Comparison of ENCODE assay signal across 8 cellular contexts in the genomic region with DNA sequence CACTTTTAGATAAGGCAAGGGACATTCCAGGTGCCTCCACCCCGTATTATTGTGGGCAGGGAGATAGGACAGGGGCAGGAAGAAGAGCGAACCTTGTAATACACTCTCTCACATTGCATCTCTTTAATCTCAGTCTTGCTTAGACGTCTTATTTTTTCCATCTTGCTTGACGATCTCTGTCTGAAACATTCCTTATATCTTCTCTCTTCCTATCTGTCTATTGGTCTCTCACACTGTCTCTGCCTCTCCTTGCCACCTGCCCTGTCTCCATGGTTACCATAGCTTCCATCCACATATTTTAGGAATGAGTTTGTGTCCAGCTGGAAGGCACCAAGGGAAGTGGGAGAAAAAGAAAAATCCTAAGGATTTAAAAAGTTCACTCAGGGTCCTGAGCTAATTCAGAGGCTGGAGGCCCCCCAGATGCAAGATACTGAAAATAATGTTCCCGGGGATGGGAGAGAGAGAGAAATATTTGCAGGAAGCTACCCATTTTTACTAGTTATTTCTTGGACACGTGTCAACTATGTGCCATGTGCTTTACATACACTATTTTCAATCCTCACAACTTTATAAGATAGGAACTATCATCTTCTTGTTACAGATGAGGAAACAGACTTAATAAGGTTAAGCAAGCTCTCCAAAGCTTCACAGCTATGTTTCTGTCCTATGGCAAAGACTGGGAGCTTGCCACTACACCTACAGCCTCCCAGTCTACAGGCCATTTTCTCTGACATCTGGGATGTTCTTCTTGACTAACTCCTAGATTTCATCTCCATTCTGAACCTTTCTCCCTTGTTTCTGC. TPM values are rescaled to one million over a fixed set of nuclear protein-coding genes. Genes with fewer than 3 reads are reported as not detected.
DNase-seq lines count a peak whose midpoint lies in the region; ATAC-seq, FAIRE-seq and TF ChIP-seq lines count a peak whose summit lies in the region.

No MANE protein-coding gene starts in this region.

- H3K4me1 Mint-ChIP-seq in CD4-positive, alpha-beta memory T cell, result peaks cover 40 to 80% (median 53%) of the 10 kb centered on the region in 4 donors
- peaks cover 46% of the 10 kb centered on the region for H3K4me1 Mint-ChIP-seq in activated naive CD8-positive, alpha-beta T cell treated with anti-CD3 and anti-CD28 coated beads, Interleukin-2, amount 10 ng/mL, durations not matched to agents 7 days and 5 days

- POLR2A ChIA-PET in CD4-positive, alpha-beta memory T cell (lab: Charles Lee; ENCODE audit: partially characterized antibody), result interaction anchor here (0.9 to 17.4 kb wide), 22 partner anchors 9 to 139 kb away, joined by 3 to 444 read pairs (median 10); a partner anchor contains a TSS
- POLR2A ChIA-PET in activated naive CD8-positive, alpha-beta T cell treated with anti-CD3 and anti-CD28 coated beads, Interleukin-2, amount 10 ng/mL, durations not matched to agents 7 days and 5 days (lab: Charles Lee), result interaction anchor here (1.0 to 6.8 kb wide), 15 partner anchors 9 to 140 kb away, joined by 3 to 76 read pairs (median 7); a partner anchor contains a TSS

- H3K79me2 ChIP-seq in keratinocyte (ENCODE audit: control insufficient read depth, insufficient read depth, low read length), result no peaks in the 10 kb centered on the region

- peak overlapping the region; percentile 89 to 95 (median 93) for H3K4me3 Mint-ChIP-seq in CD4-positive, alpha-beta memory T cell
- H3K4me3 Mint-ChIP-seq in activated naive CD8-positive, alpha-beta T cell treated with anti-CD3 and anti-CD28 coated beads, Interleukin-2, amount 10 ng/mL, durations not matched to agents 7 days and 5 days, result peak overlapping the region; percentile 94

- peak overlapping the region; percentile 65 to 94 for H3K4me3 ChIP-seq in CD4-positive, alpha-beta memory T cell (ENCODE audit: low read length in 2 of 2)
- H3K4me3 ChIP-seq in HUES64 (ENCODE audit: low read length) (peak overlapping the region; percentile 92), keratinocyte (ENCODE audit: control insufficient read depth in 2 of 3, extremely low read depth in 1 of 3, insufficient read depth in 2 of 3, low read depth in 1 of 3, low read length in 3 of 3) (peak overlapping the region; percentile 57 to 82 (median 77)), testis (peak overlapping the region in 1 of 2 donors; percentile 76)

- H4K20me1 ChIP-seq in keratinocyte (ENCODE audit: control insufficient read depth, extremely low read depth, insufficient read depth, low read length), result no peaks in the 10 kb centered on the region

- peak overlapping the region; percentile 89 to 99 (median 98) for H3K27ac Mint-ChIP-seq in CD4-positive, alpha-beta memory T cell
- H3K27ac Mint-ChIP-seq in activated naive CD8-positive, alpha-beta T cell treated with anti-CD3 and anti-CD28 coated beads, Interleukin-2, amount 10 ng/mL, durations not matched to agents 7 days and 5 days, result peak overlapping the region; percentile 94

- H3K9me1 ChIP-seq in keratinocyte (ENCODE audit: control insufficient read depth, extremely low read depth, insufficient read depth, low read length), result no peaks in the 10 kb centered on the region

- CTCF ChIA-PET in CD4-positive, alpha-beta memory T cell (lab: Charles Lee; ENCODE audit: partially characterized antibody), result interaction anchor here (0.6 to 9.4 kb wide), 19 partner anchors 8 to 117 kb away, joined by 3 to 98 read pairs (median 5); a partner anchor contains a TSS

- H3K27me3 ChIP-seq in CD4-positive, alpha-beta memory T cell (ENCODE audit: insufficient read depth, low read length), result no peaks in the 10 kb centered on the region
- H3K27me3 ChIP-seq in HUES64 (ENCODE audit: insufficient read depth, low read length) (peaks cover 59% of the 10 kb centered on the region), keratinocyte (ENCODE audit: control insufficient read depth, extremely low read depth, insufficient read depth, low read length) (peaks cover 2% of the 10 kb centered on the region), testis (no peaks in the 10 kb centered on the region)

- no peaks in the 10 kb centered on the region for H3K36me3 ChIP-seq in CD4-positive, alpha-beta memory T cell (ENCODE audit: insufficient read depth, low read length)
- H3K36me3 ChIP-seq in HUES64 (ENCODE audit: insufficient read depth, low read length) (no peaks in the 10 kb centered on the region), keratinocyte (ENCODE audit: control insufficient read depth in 2 of 2, extremely low read depth in 1 of 2, insufficient read depth in 2 of 2, low read length in 2 of 2) (no peaks in the 10 kb centered on the region), testis (ENCODE audit: low read depth, missing control alignments) (no peaks in the 10 kb centered on the region)

- H2AFZ ChIP-seq in keratinocyte (ENCODE audit: control insufficient read depth, low read length), result no peak overlapping the region

- no peaks in the 10 kb centered on the region for H3K9me3 ChIP-seq in CD4-positive, alpha-beta memory T cell (ENCODE audit: control insufficient read depth in 1 of 2, low read length in 2 of 2)
- H3K9me3 ChIP-seq in HUES64 (ENCODE audit: insufficient read depth, low read depth, low read length) (0 out of 2 replicates have a peak, but pooled peaks cover 5% of the 10 kb centered on the region), keratinocyte (ENCODE audit: control insufficient read depth, low read depth, low read length) (no peaks in the 10 kb centered on the region), testis (no peaks in the 10 kb centered on the region)

- WGBS in HUES64, result 65% methylated on average over 6 of the region's 6 CpGs
- WGBS in testis, 2 donors, result 22 to 23% methylated on average over 6 of the region's 6 CpGs

- H3K4me2 ChIP-seq in keratinocyte (ENCODE audit: control insufficient read depth, extremely low read depth, insufficient read depth, low read depth, low read length), result peak overlapping the region; percentile 92

- peaks cover 70% of the 10 kb centered on the region for H3K4me1 ChIP-seq in CD4-positive, alpha-beta memory T cell (ENCODE audit: insufficient read depth, low read length)
- H3K4me1 ChIP-seq in HUES64 (ENCODE audit: insufficient read depth, low read length) (peaks cover 14% of the 10 kb centered on the region), keratinocyte (ENCODE audit: control insufficient read depth, extremely low read depth, insufficient read depth, low read length) (peaks cover 36% of the 10 kb centered on the region), testis (peaks cover 24% of the 10 kb centered on the region)

- H3K9ac ChIP-seq in HUES64 (ENCODE audit: low read depth, low read length) (no peak overlapping the region), keratinocyte (ENCODE audit: control insufficient read depth, extremely low read depth, insufficient read depth, low read length) (peak overlapping the region; percentile 79)

- no peaks in the 10 kb centered on the region for H3K27me3 Mint-ChIP-seq in CD4-positive, alpha-beta memory T cell
- H3K27me3 Mint-ChIP-seq in activated naive CD8-positive, alpha-beta T cell treated with anti-CD3 and anti-CD28 coated beads, Interleukin-2, amount 10 ng/mL, durations not matched to agents 7 days and 5 days, result no peaks in the 10 kb centered on the region

- H3K27ac ChIP-seq in CD4-positive, alpha-beta memory T cell (ENCODE audit: low read depth, low read length), result peak overlapping the region; percentile 71
- H3K27ac ChIP-seq in HUES64 (ENCODE audit: low read depth, low read length) (no peak overlapping the region), keratinocyte (ENCODE audit: control insufficient read depth, insufficient read depth, low read length) (peak overlapping the region; percentile 66), testis (peak overlapping the region; percentile 80 to 81)

- dilution Hi-C loops in keratinocyte (cut with MboI; ENCODE audit: extremely low pct_ligation_motif_present, low sequenced_read_pairs), result no loop called here

- ATAC-seq in activated naive CD8-positive, alpha-beta T cell treated with anti-CD3 and anti-CD28 coated beads, Interleukin-2, amount 10 ng/mL, durations not matched to agents 7 days and 5 days (ENCODE audit: low read depth), result no peak
- no peak for ATAC-seq in sciatic nerve
- no peak for ATAC-seq in GM21717 (IDR thresholded peaks at IDR 0.05; ENCODE audit: unreplicated experiment)

- DNase-seq in CD4-positive, alpha-beta memory T cell, result no peak
- DNase-seq in activated naive CD8-positive, alpha-beta T cell treated with anti-CD3 and anti-CD28 coated beads, Interleukin-2, amount 10 ng/mL, durations not matched to agents 7 days and 5 days, result no peak
- DNase-seq in keratinocyte (ENCODE audit: low read depth, low spot score), result no peak
- DNase-seq in testis, result no peak
- DNase-seq in sciatic nerve (ENCODE audit: low spot score), result no peak
- DNase-seq in activated gamma-delta T cell (lab: John Stamatoyannopoulos, UW), result no peak

- peaks cover 0 to 5% (median 0%) of the 10 kb centered on the region in 8 donors for H3K9me3 Mint-ChIP-seq in CD4-positive, alpha-beta memory T cell
- peaks cover 4% of the 10 kb centered on the region for H3K9me3 Mint-ChIP-seq in activated naive CD8-positive, alpha-beta T cell treated with anti-CD3 and anti-CD28 coated beads, Interleukin-2, amount 10 ng/mL, durations not matched to agents 7 days and 5 days

- no peak for TF ChIP-seq POLR2A in testis (IDR thresholded peaks at IDR 0.05)

- intact Hi-C loops in CD4-positive, alpha-beta memory T cell (cut with micrococcal nuclease), result loop anchor here (1.0 to 5.0 kb wide), 5 partner anchors 14 to 104 kb away; a partner anchor contains a TSS
- intact Hi-C loops in testis (cut with DNase I; ENCODE audit: low total_unique reads), result no loop called here
- intact Hi-C loops in sciatic nerve (cut with DNase I), result no loop called here

- no peak for TF ChIP-seq CTCF in keratinocyte (optimal IDR thresholded peaks at IDR 0.05 in 1 of 3, IDR thresholded peaks at IDR 0.05 in 1 of 3, conservative IDR thresholded peaks at IDR 0.05 in 1 of 3; ENCODE audit: extremely low read depth in 1 of 3, insufficient read depth in 2 of 3, low read length in 3 of 3)
- TF ChIP-seq CTCF in testis (IDR thresholded peaks at IDR 0.05), result no peak

- peak; percentile 17 for FAIRE-seq in keratinocyte (lab: Jason Lieb, UNC)

- H3K36me3 Mint-ChIP-seq in CD4-positive, alpha-beta memory T cell, result peaks cover 10 to 25% of the 10 kb centered on the region in 2 donors
- H3K36me3 Mint-ChIP-seq in activated naive CD8-positive, alpha-beta T cell treated with anti-CD3 and anti-CD28 coated beads, Interleukin-2, amount 10 ng/mL, durations not matched to agents 7 days and 5 days, result peaks cover 15% of the 10 kb centered on the region

RNA-seq across cellular contexts. Expression of a gene that starts 1.0 kb away (rescaled TPM):
- total RNA-seq in CD4-positive, alpha-beta memory T cell, result 1 to 10 TPM; 1.8 to 2.1 TPM
- under 1 TPM in 1 of 2 donors, not detected in 1; 0.60 TPM for polyA plus RNA-seq in CD4-positive, alpha-beta memory T cell
- 0.15 TPM for polyA plus RNA-seq in HUES64 (2013, experiment 1 of 2)
- polyA plus RNA-seq in HUES64 (2013, experiment 2 of 2), result 0.25 TPM
- total RNA-seq in activated naive CD8-positive, alpha-beta T cell treated with anti-CD3 and anti-CD28 coated beads, Interleukin-2, amount 10 ng/mL, durations not matched to agents 7 days and 5 days, result 1 to 10 TPM; 2.2 to 2.8 TPM
- 0.53 to 0.83 TPM (median 0.66 TPM) in 3 replicates for polyA plus RNA-seq in keratinocyte
- not detected for polyA plus RNA-seq in keratinocyte (2011; ENCODE audit: low read depth)
- polyA plus RNA-seq in keratinocyte (2011; cell fraction: cytosol; rRNA removed), result 0.46 and 0.81 TPM in 2 replicates
- 1.5 and 1.6 TPM in 2 replicates for polyA plus RNA-seq in keratinocyte (2011; cell fraction: nucleus; rRNA removed)
- polyA plus RNA-seq in keratinocyte (2012; ENCODE audit: low replicate concordance), result 0.20 and 0.78 TPM in 2 replicates
- polyA minus RNA-seq in keratinocyte, result 0.29 to 1.9 TPM (median 0.40 TPM) in 3 replicates
- polyA minus RNA-seq in keratinocyte (2011; cell fraction: cytosol; rRNA and poly(A)+ RNA removed), result 1.7 TPM
- 0.47 and 0.95 TPM in 2 replicates for polyA minus RNA-seq in keratinocyte (2011; cell fraction: nucleus; rRNA and poly(A)+ RNA removed)
- under 1 TPM; 0.31 to 0.43 TPM for total RNA-seq in testis
- 0.51 TPM for polyA plus RNA-seq in testis (ENCODE audit: insufficient read depth, low read depth, low replicate concordance)
- total RNA-seq in sciatic nerve, result 1.2 TPM

RNA-seq across cellular contexts. Expression of a gene that starts 1.1 kb away (rescaled TPM):
- 10 to 100 TPM; 36.6 to 38.3 TPM for total RNA-seq in CD4-positive, alpha-beta memory T cell
- polyA plus RNA-seq in CD4-positive, alpha-beta memory T cell, result 100 to 1,000 TPM in 1 of 2 donors, 10 to 100 TPM in 1; 95.3 to 164 TPM
- 6.5 TPM for polyA plus RNA-seq in HUES64 (2013, experiment 1 of 2)
- 10.1 TPM for polyA plus RNA-seq in HUES64 (2013, experiment 2 of 2)
- 10 to 100 TPM; 32.6 to 34.9 TPM for total RNA-seq in activated naive CD8-positive, alpha-beta T cell treated with anti-CD3 and anti-CD28 coated beads, Interleukin-2, amount 10 ng/mL, durations not matched to agents 7 days and 5 days
- polyA plus RNA-seq in keratinocyte, result 8.1 to 14.0 TPM (median 10.0 TPM) in 3 replicates
- 8.0 TPM for polyA plus RNA-seq in keratinocyte (2011; ENCODE audit: low read depth)
- 11.0 and 11.3 TPM in 2 replicates for polyA plus RNA-seq in keratinocyte (2011; cell fraction: cytosol; rRNA removed)
- 6.8 and 8.9 TPM in 2 replicates for polyA plus RNA-seq in keratinocyte (2011; cell fraction: nucleus; rRNA removed)
- 9.6 and 16.1 TPM in 2 replicates for polyA plus RNA-seq in keratinocyte (2012; ENCODE audit: low replicate concordance)
- polyA minus RNA-seq in keratinocyte, result 3.7 to 6.9 TPM (median 4.3 TPM) in 3 replicates
- polyA minus RNA-seq in keratinocyte (2011; cell fraction: cytosol; rRNA and poly(A)+ RNA removed), result 5.8 TPM
- polyA minus RNA-seq in keratinocyte (2011; cell fraction: nucleus; rRNA and poly(A)+ RNA removed), result 1.9 and 3.1 TPM in 2 replicates
- total RNA-seq in testis, result 10 to 100 TPM; 20.9 to 23.5 TPM
- 37.9 TPM for polyA plus RNA-seq in testis (ENCODE audit: insufficient read depth, low read depth, low replicate concordance)
- 22.3 TPM for total RNA-seq in sciatic nerve

RNA-seq across cellular contexts. Expression of a gene that starts 5.6 kb away (rescaled TPM):
- total RNA-seq in CD4-positive, alpha-beta memory T cell, result 10 to 100 TPM; 64.5 to 66.1 TPM
- polyA plus RNA-seq in CD4-positive, alpha-beta memory T cell, result 10 to 100 TPM; 35.3 to 35.7 TPM
- polyA plus RNA-seq in HUES64 (2013, experiment 1 of 2), result 5.9 TPM
- polyA plus RNA-seq in HUES64 (2013, experiment 2 of 2), result 8.3 TPM
- total RNA-seq in activated naive CD8-positive, alpha-beta T cell treated with anti-CD3 and anti-CD28 coated beads, Interleukin-2, amount 10 ng/mL, durations not matched to agents 7 days and 5 days, result 10 to 100 TPM; 54.0 to 57.5 TPM
- polyA plus RNA-seq in keratinocyte (9.2 to 26.4 TPM (median 20.0 TPM) in 3 replicates), testis (ENCODE audit: insufficient read depth, low read depth, low replicate concordance) (16.6 TPM)
- polyA plus RNA-seq in keratinocyte (2011; ENCODE audit: low read depth), result 0.77 TPM
- polyA plus RNA-seq in keratinocyte (2011; cell fraction: cytosol; rRNA removed), result 16.8 and 21.1 TPM in 2 replicates
- 12.9 and 13.4 TPM in 2 replicates for polyA plus RNA-seq in keratinocyte (2011; cell fraction: nucleus; rRNA removed)
- 2.4 and 9.0 TPM in 2 replicates for polyA plus RNA-seq in keratinocyte (2012; ENCODE audit: low replicate concordance)
- 10.7 to 17.8 TPM (median 16.1 TPM) in 3 replicates for polyA minus RNA-seq in keratinocyte
- 18.8 TPM for polyA minus RNA-seq in keratinocyte (2011; cell fraction: cytosol; rRNA and poly(A)+ RNA removed)
- 5.2 and 8.9 TPM in 2 replicates for polyA minus RNA-seq in keratinocyte (2011; cell fraction: nucleus; rRNA and poly(A)+ RNA removed)
- total RNA-seq in testis (10 to 100 TPM; 15.8 to 20.6 TPM), sciatic nerve (57.6 TPM)

RNA-seq across cellular contexts. Expression of a gene that starts 33.0 kb away (rescaled TPM):
- 100 to 1,000 TPM; 933 to 985 TPM for total RNA-seq in CD4-positive, alpha-beta memory T cell
- 1,000 to 10,000 TPM; 4,275 to 4,310 TPM for polyA plus RNA-seq in CD4-positive, alpha-beta memory T cell
- 10.9 TPM for polyA plus RNA-seq in HUES64 (2013, experiment 1 of 2)
- 24.1 TPM for polyA plus RNA-seq in HUES64 (2013, experiment 2 of 2)
- 100 to 1,000 TPM; 678 to 725 TPM for total RNA-seq in activated naive CD8-positive, alpha-beta T cell treated with anti-CD3 and anti-CD28 coated beads, Interleukin-2, amount 10 ng/mL, durations not matched to agents 7 days and 5 days
- polyA plus RNA-seq in keratinocyte, result 89.7 to 165 TPM (median 159 TPM) in 3 replicates
- polyA plus RNA-seq in keratinocyte (2011; ENCODE audit: low read depth), result 41.9 TPM
- 55.4 and 104 TPM in 2 replicates for polyA plus RNA-seq in keratinocyte (2011; cell fraction: cytosol; rRNA removed)
- 156 and 196 TPM in 2 replicates for polyA plus RNA-seq in keratinocyte (2011; cell fraction: nucleus; rRNA removed)
- 39.4 and 112 TPM in 2 replicates for polyA plus RNA-seq in keratinocyte (2012; ENCODE audit: low replicate concordance)
- polyA minus RNA-seq in keratinocyte, result 115 to 413 TPM (median 186 TPM) in 3 replicates
- 82.9 TPM for polyA minus RNA-seq in keratinocyte (2011; cell fraction: cytosol; rRNA and poly(A)+ RNA removed)
- polyA minus RNA-seq in keratinocyte (2011; cell fraction: nucleus; rRNA and poly(A)+ RNA removed), result 106 and 162 TPM in 2 replicates
- 100 to 1,000 TPM; 268 to 328 TPM for total RNA-seq in testis
- 274 TPM for polyA plus RNA-seq in testis (ENCODE audit: insufficient read depth, low read depth, low replicate concordance)
- 609 TPM for total RNA-seq in sciatic nerve

RNA-seq across cellular contexts. Expression of a gene that starts 36.1 kb away (rescaled TPM):
- total RNA-seq in CD4-positive, alpha-beta memory T cell, result 100 to 1,000 TPM; 116 to 122 TPM
- 100 to 1,000 TPM; 129 to 169 TPM for polyA plus RNA-seq in CD4-positive, alpha-beta memory T cell
- 184 TPM for polyA plus RNA-seq in HUES64 (2013, experiment 1 of 2)
- 175 TPM for polyA plus RNA-seq in HUES64 (2013, experiment 2 of 2)
- 100 to 1,000 TPM; 157 to 160 TPM for total RNA-seq in activated naive CD8-positive, alpha-beta T cell treated with anti-CD3 and anti-CD28 coated beads, Interleukin-2, amount 10 ng/mL, durations not matched to agents 7 days and 5 days
- polyA plus RNA-seq in keratinocyte, result 111 to 209 TPM (median 194 TPM) in 3 replicates
- polyA plus RNA-seq in keratinocyte (2011; ENCODE audit: low read depth), result 280 TPM
- polyA plus RNA-seq in keratinocyte (2011; cell fraction: cytosol; rRNA removed), result 143 and 166 TPM in 2 replicates
- 84.1 and 141 TPM in 2 replicates for polyA plus RNA-seq in keratinocyte (2011; cell fraction: nucleus; rRNA removed)
- 168 and 229 TPM in 2 replicates for polyA plus RNA-seq in keratinocyte (2012; ENCODE audit: low replicate concordance)
- 15.1 to 80.3 TPM (median 34.1 TPM) in 3 replicates for polyA minus RNA-seq in keratinocyte
- 63.5 TPM for polyA minus RNA-seq in keratinocyte (2011; cell fraction: cytosol; rRNA and poly(A)+ RNA removed)
- 9.0 and 29.2 TPM in 2 replicates for polyA minus RNA-seq in keratinocyte (2011; cell fraction: nucleus; rRNA and poly(A)+ RNA removed)
- total RNA-seq in testis, result 100 to 1,000 TPM; 158 to 174 TPM
- polyA plus RNA-seq in testis (ENCODE audit: insufficient read depth, low read depth, low replicate concordance), result 123 TPM
- total RNA-seq in sciatic nerve, result 93.8 TPM
